Comparison of ENCODE assay signal across 27 cellular contexts in genomic region chrX:148316446-148316845, GRCh38.
"Had no signal": no experiment of that assay in that cellular context is flagged by ENCODE, and none has a peak within 500 bp of the region (broad histone marks: within the 10 kb centered on the region; RNA-seq: fewer than 3 reads in every experiment).

No MANE protein-coding gene starts in this region.

- H3K27me3 Mint-ChIP-seq: activated naive CD4-positive, alpha-beta T cell treated with anti-CD3 and anti-CD28 coated beads, Interleukin-2, amount 10 ng/mL, durations not matched to agents 7 days and 5 days; activated naive CD8-positive, alpha-beta T cell treated with anti-CD3 and anti-CD28 coated beads, Interleukin-2, amount 10 ng/mL, durations not matched to agents 7 days and 5 days; naive thymus-derived CD8-positive, alpha-beta T cell had no signal

- H3K9me3 ChIP-seq: ascending aorta, esophagus squamous epithelium, right atrium auricular region, spleen, suprapubic skin, tibial artery, upper lobe of right lung had no signal

- H3K27ac Mint-ChIP-seq: activated naive CD4-positive, alpha-beta T cell treated with anti-CD3 and anti-CD28 coated beads, Interleukin-2, amount 10 ng/mL, durations not matched to agents 7 days and 5 days; activated naive CD8-positive, alpha-beta T cell treated with anti-CD3 and anti-CD28 coated beads, Interleukin-2, amount 10 ng/mL, durations not matched to agents 7 days and 5 days; activated T-helper 1 cell treated with anti-CD3 and anti-CD28 coated beads, Interleukin-12 subunit alpha, Interleukin-12 subunit beta, Interleukin-2, Interleukin-4 antibody, amounts not matched to agents 30 ng/mL and 10 ng/mL and 1 ng/mL, durations not matched to agents 14 hours and 24 hours and 36 hours; mesothelial cell of epicardium; naive thymus-derived CD8-positive, alpha-beta T cell; neural progenitor cell had no signal

- H3K4me2 ChIP-seq: neural progenitor cell had no signal

- ATAC-seq: left ventricle myocardium superior; naive thymus-derived CD8-positive, alpha-beta T cell; upper lobe of right lung had no signal

- H3K4me3 Mint-ChIP-seq: activated naive CD4-positive, alpha-beta T cell treated with anti-CD3 and anti-CD28 coated beads, Interleukin-2, amount 10 ng/mL, durations not matched to agents 7 days and 5 days; activated naive CD8-positive, alpha-beta T cell treated with anti-CD3 and anti-CD28 coated beads, Interleukin-2, amount 10 ng/mL, durations not matched to agents 7 days and 5 days; activated T-helper 1 cell treated with anti-CD3 and anti-CD28 coated beads, Interleukin-12 subunit alpha, Interleukin-12 subunit beta, Interleukin-2, Interleukin-4 antibody, amounts not matched to agents 30 ng/mL and 10 ng/mL and 1 ng/mL, durations not matched to agents 14 hours and 24 hours and 36 hours; mesothelial cell of epicardium; naive thymus-derived CD8-positive, alpha-beta T cell; neural progenitor cell had no signal

- H3K9me3 Mint-ChIP-seq: activated naive CD4-positive, alpha-beta T cell treated with anti-CD3 and anti-CD28 coated beads, Interleukin-2, amount 10 ng/mL, durations not matched to agents 7 days and 5 days; naive thymus-derived CD8-positive, alpha-beta T cell had no signal

- H3K27ac ChIP-seq: ascending aorta, brain microvascular endothelial cell, epithelial cell of prostate, esophagus squamous epithelium, neural progenitor cell, right atrium auricular region, spleen, suprapubic skin, tibial artery, upper lobe of right lung, VCaP had no signal

- H3K27me3 ChIP-seq: ascending aorta, brain microvascular endothelial cell, esophagus squamous epithelium, neural progenitor cell, right atrium auricular region, spleen, suprapubic skin, tibial artery, upper lobe of right lung had no signal

- H3K36me3 ChIP-seq: ascending aorta, brain microvascular endothelial cell, esophagus squamous epithelium, neural progenitor cell, right atrium auricular region, spleen, suprapubic skin, tibial artery, upper lobe of right lung had no signal

- H3K36me3 Mint-ChIP-seq: activated naive CD4-positive, alpha-beta T cell treated with anti-CD3 and anti-CD28 coated beads, Interleukin-2, amount 10 ng/mL, durations not matched to agents 7 days and 5 days; mesothelial cell of epicardium; naive thymus-derived CD8-positive, alpha-beta T cell; neural progenitor cell had no signal

- H3K9ac ChIP-seq: neural progenitor cell had no signal

- H3K4me3 ChIP-seq: ascending aorta, esophagus squamous epithelium, neural progenitor cell, right atrium auricular region, spleen, suprapubic skin, tibial artery, upper lobe of right lung had no signal

- H3K4me1 Mint-ChIP-seq: mesothelial cell of epicardium, neural progenitor cell had no signal

- H3K4me1 ChIP-seq: ascending aorta, esophagus squamous epithelium, neural progenitor cell, right atrium auricular region, spleen, suprapubic skin, tibial artery, upper lobe of right lung had no signal

- DNase-seq: activated CD4-positive, alpha-beta T cell treated with anti-CD3 and anti-CD28 coated beads for 4 hours; activated CD4-positive, alpha-beta T cell treated with anti-CD3 and anti-CD28 coated beads, Interleukin-2, amount 50 U/mL, for 48 hours; activated CD8-positive, alpha-beta memory T cell treated with anti-CD3 and anti-CD28 coated beads for 24 hours; activated effector memory CD4-positive, alpha-beta T cell treated with anti-CD3 and anti-CD28 coated beads, Interleukin-2, amount 50 U/mL, for 16 hours; activated naive CD4-positive, alpha-beta T cell treated with anti-CD3 and anti-CD28 coated beads, Interleukin-2, amount 10 ng/mL, durations not matched to agents 7 days and 5 days; activated naive CD8-positive, alpha-beta T cell treated with anti-CD3 and anti-CD28 coated beads, Interleukin-2, amount 10 ng/mL, durations not matched to agents 7 days and 5 days; brain microvascular endothelial cell; effector CD4-positive, alpha-beta T cell; esophagus squamous epithelium; foreskin melanocyte; glutamatergic neuron; left ventricle myocardium superior; mammary epithelial cell; naive thymus-derived CD8-positive, alpha-beta T cell; spleen; stimulated activated naive CD4-positive, alpha-beta T cell; T1000; tibial artery; upper lobe of right lung had no signal
